9 cellular contexts compared by ENCODE assay signal in genomic region chr18:13268035-13268700, GRCh38. TPM values are rescaled to one million over a fixed set of nuclear protein-coding genes. Genes with fewer than 3 reads are reported as not detected.
DNase-seq lines count a peak whose midpoint lies in the region; ATAC-seq, FAIRE-seq and TF ChIP-seq lines count a peak whose summit lies in the region.
"Had no signal": no experiment of that assay in that cellular context is flagged by ENCODE, and none has a peak within 500 bp of the region (broad histone marks: within the 10 kb centered on the region; RNA-seq: fewer than 3 reads in every experiment).

No MANE protein-coding gene starts in this region.

- H2AFZ ChIP-seq in GM23338, result no peak overlapping the region; the same call in 1 of the 2 replicates

- POLR2A ChIA-PET in activated CD8-positive, alpha-beta T cell treated with anti-CD3 and anti-CD28 coated beads for 36 hours (lab: Charles Lee), result interaction anchor here (1.7 to 6.8 kb wide), 3 partner anchors 9 to 107 kb away, joined by 10 to 60 read pairs (median 10); no protein-coding TSS in a partner anchor

- H3K27ac Mint-ChIP-seq in GM23338, result no peak overlapping the region
- peak overlapping the region; percentile 93 for H3K27ac Mint-ChIP-seq in activated CD8-positive, alpha-beta T cell treated with anti-CD3 and anti-CD28 coated beads for 36 hours

- H3K4me1 ChIP-seq in GM23338 (ENCODE audit: insufficient read depth), result no peaks in the 10 kb centered on the region

- no peak overlapping the region for H3K27ac ChIP-seq in GM23338 (ENCODE audit: low read depth)

- DNase-seq in GM23338 (ENCODE audit: low spot score), result peak; percentile 77
- no peak for DNase-seq in activated CD8-positive, alpha-beta T cell treated with anti-CD3 and anti-CD28 coated beads for 36 hours
- DNase-seq in iPS DF 4.7 (ENCODE audit: extremely low read depth, low spot score), result peak; percentile 30
- peak; percentile 21 for DNase-seq in skeletal muscle cell (ENCODE audit: low read depth)
- no peak for DNase-seq in GM19239 (ENCODE audit: insufficient read length, low spot score)
- DNase-seq in NCI-H524 (lab: John Stamatoyannopoulos, UW), result no peak
- DNase-seq: NCI-H1048 had no signal

- H3F3A ChIP-seq in GM23338 (replicated peaks; ENCODE audit: low read depth), result no peaks in the 10 kb centered on the region

- H3K4me3 Mint-ChIP-seq in GM23338, result no peak overlapping the region
- no peak overlapping the region for H3K4me3 Mint-ChIP-seq in activated CD8-positive, alpha-beta T cell treated with anti-CD3 and anti-CD28 coated beads for 36 hours

- H3K4me3 ChIP-seq in GM23338 (no peak overlapping the region), skeletal muscle cell (ENCODE audit: low read depth, low read length) (no peak overlapping the region)

- H3K9me2 ChIP-seq in GM23338 (ENCODE audit: insufficient read depth), result no peaks in the 10 kb centered on the region

- intact Hi-C loops in activated CD8-positive, alpha-beta T cell treated with anti-CD3 and anti-CD28 coated beads for 36 hours (cut with micrococcal nuclease), result loop anchor here (5.0 kb wide), 4 partner anchors 44 to 299 kb away; partner anchors contain the start of gene LDLRAD4

- no peaks in the 10 kb centered on the region for H3K36me3 Mint-ChIP-seq in GM23338 (ENCODE audit: low read depth)
- H3K36me3 Mint-ChIP-seq in activated CD8-positive, alpha-beta T cell treated with anti-CD3 and anti-CD28 coated beads for 36 hours (ENCODE audit: low read depth), result peaks cover 8% of the 10 kb centered on the region

- H3K4me2 ChIP-seq in GM23338, result no peak overlapping the region

- peaks cover 7% of the 10 kb centered on the region for H3K27me3 Mint-ChIP-seq in GM23338 (ENCODE audit: insufficient read depth, low read depth, poor library complexity)
- no peaks in the 10 kb centered on the region for H3K27me3 Mint-ChIP-seq in activated CD8-positive, alpha-beta T cell treated with anti-CD3 and anti-CD28 coated beads for 36 hours

- H3K4me1 Mint-ChIP-seq in GM23338, result peaks cover 19% of the 10 kb centered on the region
- peaks cover 80% of the 10 kb centered on the region for H3K4me1 Mint-ChIP-seq in activated CD8-positive, alpha-beta T cell treated with anti-CD3 and anti-CD28 coated beads for 36 hours (ENCODE audit: low read depth)

- no peaks in the 10 kb centered on the region for H3K36me3 ChIP-seq in GM23338 (ENCODE audit: insufficient read depth)

- no peak for FAIRE-seq in GM19239 (lab: Jason Lieb, UNC)

- no peaks in the 10 kb centered on the region for H4K20me1 ChIP-seq in GM23338 (replicated peaks; ENCODE audit: insufficient read depth)

- no peak for TF ChIP-seq CTCF in GM23338 (conservative IDR thresholded peaks at IDR 0.05; ENCODE audit: low read depth in 2 of 2)
- no peak for TF ChIP-seq CTCF in activated CD8-positive, alpha-beta T cell treated with anti-CD3 and anti-CD28 coated beads for 36 hours (IDR thresholded peaks at IDR 0.05)

- H3K27me3 ChIP-seq in GM23338 (ENCODE audit: insufficient read depth), result no peaks in the 10 kb centered on the region

- no peaks in the 10 kb centered on the region for H3K79me2 ChIP-seq in GM23338 (replicated peaks; ENCODE audit: insufficient read depth)

- no peaks in the 10 kb centered on the region for H3K9me3 Mint-ChIP-seq in GM23338
- no peaks in the 10 kb centered on the region for H3K9me3 Mint-ChIP-seq in activated CD8-positive, alpha-beta T cell treated with anti-CD3 and anti-CD28 coated beads for 36 hours

- CTCF ChIA-PET in activated CD8-positive, alpha-beta T cell treated with anti-CD3 and anti-CD28 coated beads for 36 hours (lab: Charles Lee), result interaction anchor here (0.9 to 1.4 kb wide), 6 partner anchors 9 to 108 kb away, joined by 3 to 6 read pairs (median 4); no protein-coding TSS in a partner anchor

- ATAC-seq in GM23338 (peak; percentile 95), GM19324 (IDR thresholded peaks at IDR 0.05; ENCODE audit: low FRiP score, unreplicated experiment) (no peak), GM18909 (IDR thresholded peaks at IDR 0.05; ENCODE audit: poor library complexity, unreplicated experiment) (no peak)
- ATAC-seq in activated CD8-positive, alpha-beta T cell treated with anti-CD3 and anti-CD28 coated beads for 36 hours, result no peak

TF ChIP-seq in GM23338, 12 proteins besides CTCF, POLR2A, EP300 and RAD21:
- TF ChIP-seq STAT1 (IDR thresholded peaks at IDR 0.05; ENCODE audit: unreplicated experiment), result no peak
- TF ChIP-seq POLR2AphosphoS5 (IDR thresholded peaks at IDR 0.05; ENCODE audit: low read depth), result no peak

RNA-seq across cellular contexts. Expression of gene LDLRAD4, which starts 49.6 kb away (rescaled TPM):
- total RNA-seq in GM23338 (2014; rRNA removed; shearing (Covaris generic)), result 1.0 and 1.9 TPM in 2 replicates
- 0.17 and 0.73 TPM in 2 replicates for polyA plus RNA-seq in GM23338 (2016; fragmentation: Nextera tagmentation; extraction: Ambion mirVana)
- total RNA-seq in activated CD8-positive, alpha-beta T cell treated with anti-CD3 and anti-CD28 coated beads for 36 hours, result 10 to 100 TPM; 37.3 to 38.5 TPM

Comparison
In these comparisons a context has a peak if more than half of its experiments do, and no peak if none do; other contexts are left out.
1. DNase-seq: peak in GM23338 (single experiment), iPS DF 4.7 (single experiment) and skeletal muscle cell (single experiment); none in activated CD8-positive, alpha-beta T cell treated with anti-CD3 and anti-CD28 coated beads for 36 hours (single experiment), GM19239 (single experiment) and NCI-H524 (0 of 2).
2. RNA of gene LDLRAD4, which starts 49.6 kb away (total RNA-seq): 37.3 to 38.5 TPM in activated CD8-positive, alpha-beta T cell treated with anti-CD3 and anti-CD28 coated beads for 36 hours; 1.0 to 1.9 TPM in GM23338; every median in the first group is over 10 times any median in the second.